In genomic region chr6:111994791-111995190, GRCh38 we compare ENCODE assay signal across 1 cellular context.
TF ChIP-seq lines count a peak whose summit lies in the region.

No MANE protein-coding gene starts in this region.

TF ChIP-seq in GM23338, 12 proteins besides CTCF, POLR2A, EP300 and RAD21 (continued from another document):
- no peak for TF ChIP-seq ZNF462 (CRISPR knock-in tag; IDR thresholded peaks at IDR 0.05)
- TF ChIP-seq CREB1 (CRISPR knock-in tag; IDR thresholded peaks at IDR 0.05; ENCODE audit: low read depth): no peak
- no peak for TF ChIP-seq EZH2phosphoT487 (IDR thresholded peaks at IDR 0.05; ENCODE audit: unreplicated experiment)
- TF ChIP-seq NANOG (IDR thresholded peaks at IDR 0.05; ENCODE audit: borderline replicate concordance): no peak
- no peak for TF ChIP-seq REST (IDR thresholded peaks at IDR 0.05; ENCODE audit: unreplicated experiment)
- no peak for TF ChIP-seq ZNF114 (CRISPR knock-in tag; IDR thresholded peaks at IDR 0.05)
